Comparison of ENCODE assay signal across 1 cellular context in genomic region chr14:89351958-89352404, GRCh38.
TF ChIP-seq lines count a peak whose summit lies in the region.

No MANE protein-coding gene starts in this region.

TF ChIP-seq in HepG2, 621 proteins besides CTCF, POLR2A, EP300 and RAD21 (continued from another document and continues in another):
- TF ChIP-seq, protein P1, sequence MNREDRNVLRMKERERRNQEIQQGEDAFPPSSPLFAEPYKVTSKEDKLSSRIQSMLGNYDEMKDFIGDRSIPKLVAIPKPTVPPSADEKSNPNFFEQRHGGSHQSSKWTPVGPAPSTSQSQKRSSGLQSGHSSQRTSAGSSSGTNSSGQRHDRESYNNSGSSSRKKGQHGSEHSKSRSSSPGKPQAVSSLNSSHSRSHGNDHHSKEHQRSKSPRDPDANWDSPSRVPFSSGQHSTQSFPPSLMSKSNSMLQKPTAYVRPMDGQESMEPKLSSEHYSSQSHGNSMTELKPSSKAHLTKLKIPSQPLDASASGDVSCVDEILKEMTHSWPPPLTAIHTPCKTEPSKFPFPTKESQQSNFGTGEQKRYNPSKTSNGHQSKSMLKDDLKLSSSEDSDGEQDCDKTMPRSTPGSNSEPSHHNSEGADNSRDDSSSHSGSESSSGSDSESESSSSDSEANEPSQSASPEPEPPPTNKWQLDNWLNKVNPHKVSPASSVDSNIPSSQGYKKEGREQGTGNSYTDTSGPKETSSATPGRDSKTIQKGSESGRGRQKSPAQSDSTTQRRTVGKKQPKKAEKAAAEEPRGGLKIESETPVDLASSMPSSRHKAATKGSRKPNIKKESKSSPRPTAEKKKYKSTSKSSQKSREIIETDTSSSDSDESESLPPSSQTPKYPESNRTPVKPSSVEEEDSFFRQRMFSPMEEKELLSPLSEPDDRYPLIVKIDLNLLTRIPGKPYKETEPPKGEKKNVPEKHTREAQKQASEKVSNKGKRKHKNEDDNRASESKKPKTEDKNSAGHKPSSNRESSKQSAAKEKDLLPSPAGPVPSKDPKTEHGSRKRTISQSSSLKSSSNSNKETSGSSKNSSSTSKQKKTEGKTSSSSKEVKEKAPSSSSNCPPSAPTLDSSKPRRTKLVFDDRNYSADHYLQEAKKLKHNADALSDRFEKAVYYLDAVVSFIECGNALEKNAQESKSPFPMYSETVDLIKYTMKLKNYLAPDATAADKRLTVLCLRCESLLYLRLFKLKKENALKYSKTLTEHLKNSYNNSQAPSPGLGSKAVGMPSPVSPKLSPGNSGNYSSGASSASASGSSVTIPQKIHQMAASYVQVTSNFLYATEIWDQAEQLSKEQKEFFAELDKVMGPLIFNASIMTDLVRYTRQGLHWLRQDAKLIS (CRISPR knock-in tag; IDR thresholded peaks at IDR 0.05), result peak; percentile 56; the same call in 1 of the 2 replicates
- TF ChIP-seq ZNF333 (CRISPR knock-in tag; IDR thresholded peaks at IDR 0.05; ENCODE audit: borderline replicate concordance) (no peak), ZFP36L1 (CRISPR knock-in tag; IDR thresholded peaks at IDR 0.05) (no peak), NPAS2 (CRISPR knock-in tag; IDR thresholded peaks at IDR 0.05; ENCODE audit: borderline replicate concordance) (no peak), NKX3-1 (CRISPR knock-in tag; IDR thresholded peaks at IDR 0.05) (no peak), CBFB (CRISPR knock-in tag; IDR thresholded peaks at IDR 0.05) (no peak), U2AF1 (optimal IDR thresholded peaks at IDR 0.05; ENCODE audit: low read depth, low read length) (no peak), REPIN1 (CRISPR knock-in tag; IDR thresholded peaks at IDR 0.05; ENCODE audit: borderline replicate concordance, low read depth) (0 out of 2 replicates have a peak, but pooled peaks have one; percentile 14), MED8 (CRISPR knock-in tag; IDR thresholded peaks at IDR 0.05; ENCODE audit: insufficient replicate concordance) (no peak), SIX1 (CRISPR knock-in tag; IDR thresholded peaks at IDR 0.05; ENCODE audit: borderline replicate concordance) (peak; percentile 96), ZNF460 (CRISPR knock-in tag; IDR thresholded peaks at IDR 0.05; ENCODE audit: borderline replicate concordance) (no peak), ZNF850 (CRISPR knock-in tag; conservative IDR thresholded peaks at IDR 0.05) (no peak), SYNCRIP (IDR thresholded peaks at IDR 0.05; ENCODE audit: insufficient read depth, low read depth, low read length) (no peak), SRSF9 (IDR thresholded peaks at IDR 0.05; ENCODE audit: borderline replicate concordance, insufficient read depth, low read depth, low read length, poor library complexity, severe bottlenecking) (no peak), ZSCAN20 (CRISPR knock-in tag; IDR thresholded peaks at IDR 0.05; ENCODE audit: borderline replicate concordance) (no peak), PAX8 (CRISPR knock-in tag; IDR thresholded peaks at IDR 0.05; ENCODE audit: borderline replicate concordance) (no peak), MXI1 (IDR thresholded peaks at IDR 0.05; ENCODE audit: borderline replicate concordance, low read depth, low read length) (peak; percentile 55; the same call in 1 of the 3 replicates), GTF2F1 (IDR thresholded peaks at IDR 0.05; ENCODE audit: low read length) (no peak), HHEX (CRISPR knock-in tag; IDR thresholded peaks at IDR 0.05) (peak; percentile 32; the same call in 1 of the 2 replicates), XBP1 (CRISPR knock-in tag; IDR thresholded peaks at IDR 0.05) (no peak), ZBTB39 (CRISPR knock-in tag; IDR thresholded peaks at IDR 0.05) (no peak), TFE3 (CRISPR knock-in tag; IDR thresholded peaks at IDR 0.05) (no peak), ZNF235 (CRISPR knock-in tag; IDR thresholded peaks at IDR 0.05; ENCODE audit: borderline replicate concordance) (no peak), ZBTB3 (CRISPR knock-in tag; IDR thresholded peaks at IDR 0.05; ENCODE audit: borderline replicate concordance, low read depth) (no peak), HNRNPK (IDR thresholded peaks at IDR 0.05; ENCODE audit: low read depth, low read length, poor library complexity, severe bottlenecking) (no peak)
- TF ChIP-seq, protein P2, sequence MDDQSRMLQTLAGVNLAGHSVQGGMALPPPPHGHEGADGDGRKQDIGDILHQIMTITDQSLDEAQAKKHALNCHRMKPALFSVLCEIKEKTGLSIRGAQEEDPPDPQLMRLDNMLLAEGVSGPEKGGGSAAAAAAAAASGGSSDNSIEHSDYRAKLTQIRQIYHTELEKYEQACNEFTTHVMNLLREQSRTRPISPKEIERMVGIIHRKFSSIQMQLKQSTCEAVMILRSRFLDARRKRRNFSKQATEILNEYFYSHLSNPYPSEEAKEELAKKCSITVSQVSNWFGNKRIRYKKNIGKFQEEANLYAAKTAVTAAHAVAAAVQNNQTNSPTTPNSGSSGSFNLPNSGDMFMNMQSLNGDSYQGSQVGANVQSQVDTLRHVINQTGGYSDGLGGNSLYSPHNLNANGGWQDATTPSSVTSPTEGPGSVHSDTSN (CRISPR knock-in tag; IDR thresholded peaks at IDR 0.05; ENCODE audit: borderline replicate concordance), result no peak
- TF ChIP-seq, protein P3, sequence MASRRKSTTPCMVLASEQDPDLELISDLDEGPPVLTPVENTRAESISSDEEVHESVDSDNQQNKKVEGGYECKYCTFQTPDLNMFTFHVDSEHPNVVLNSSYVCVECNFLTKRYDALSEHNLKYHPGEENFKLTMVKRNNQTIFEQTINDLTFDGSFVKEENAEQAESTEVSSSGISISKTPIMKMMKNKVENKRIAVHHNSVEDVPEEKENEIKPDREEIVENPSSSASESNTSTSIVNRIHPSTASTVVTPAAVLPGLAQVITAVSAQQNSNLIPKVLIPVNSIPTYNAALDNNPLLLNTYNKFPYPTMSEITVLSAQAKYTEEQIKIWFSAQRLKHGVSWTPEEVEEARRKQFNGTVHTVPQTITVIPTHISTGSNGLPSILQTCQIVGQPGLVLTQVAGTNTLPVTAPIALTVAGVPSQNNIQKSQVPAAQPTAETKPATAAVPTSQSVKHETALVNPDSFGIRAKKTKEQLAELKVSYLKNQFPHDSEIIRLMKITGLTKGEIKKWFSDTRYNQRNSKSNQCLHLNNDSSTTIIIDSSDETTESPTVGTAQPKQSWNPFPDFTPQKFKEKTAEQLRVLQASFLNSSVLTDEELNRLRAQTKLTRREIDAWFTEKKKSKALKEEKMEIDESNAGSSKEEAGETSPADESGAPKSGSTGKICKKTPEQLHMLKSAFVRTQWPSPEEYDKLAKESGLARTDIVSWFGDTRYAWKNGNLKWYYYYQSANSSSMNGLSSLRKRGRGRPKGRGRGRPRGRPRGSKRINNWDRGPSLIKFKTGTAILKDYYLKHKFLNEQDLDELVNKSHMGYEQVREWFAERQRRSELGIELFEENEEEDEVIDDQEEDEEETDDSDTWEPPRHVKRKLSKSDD (CRISPR knock-in tag; IDR thresholded peaks at IDR 0.05; ENCODE audit: low read depth), result no peak
- TF ChIP-seq, protein P4, sequence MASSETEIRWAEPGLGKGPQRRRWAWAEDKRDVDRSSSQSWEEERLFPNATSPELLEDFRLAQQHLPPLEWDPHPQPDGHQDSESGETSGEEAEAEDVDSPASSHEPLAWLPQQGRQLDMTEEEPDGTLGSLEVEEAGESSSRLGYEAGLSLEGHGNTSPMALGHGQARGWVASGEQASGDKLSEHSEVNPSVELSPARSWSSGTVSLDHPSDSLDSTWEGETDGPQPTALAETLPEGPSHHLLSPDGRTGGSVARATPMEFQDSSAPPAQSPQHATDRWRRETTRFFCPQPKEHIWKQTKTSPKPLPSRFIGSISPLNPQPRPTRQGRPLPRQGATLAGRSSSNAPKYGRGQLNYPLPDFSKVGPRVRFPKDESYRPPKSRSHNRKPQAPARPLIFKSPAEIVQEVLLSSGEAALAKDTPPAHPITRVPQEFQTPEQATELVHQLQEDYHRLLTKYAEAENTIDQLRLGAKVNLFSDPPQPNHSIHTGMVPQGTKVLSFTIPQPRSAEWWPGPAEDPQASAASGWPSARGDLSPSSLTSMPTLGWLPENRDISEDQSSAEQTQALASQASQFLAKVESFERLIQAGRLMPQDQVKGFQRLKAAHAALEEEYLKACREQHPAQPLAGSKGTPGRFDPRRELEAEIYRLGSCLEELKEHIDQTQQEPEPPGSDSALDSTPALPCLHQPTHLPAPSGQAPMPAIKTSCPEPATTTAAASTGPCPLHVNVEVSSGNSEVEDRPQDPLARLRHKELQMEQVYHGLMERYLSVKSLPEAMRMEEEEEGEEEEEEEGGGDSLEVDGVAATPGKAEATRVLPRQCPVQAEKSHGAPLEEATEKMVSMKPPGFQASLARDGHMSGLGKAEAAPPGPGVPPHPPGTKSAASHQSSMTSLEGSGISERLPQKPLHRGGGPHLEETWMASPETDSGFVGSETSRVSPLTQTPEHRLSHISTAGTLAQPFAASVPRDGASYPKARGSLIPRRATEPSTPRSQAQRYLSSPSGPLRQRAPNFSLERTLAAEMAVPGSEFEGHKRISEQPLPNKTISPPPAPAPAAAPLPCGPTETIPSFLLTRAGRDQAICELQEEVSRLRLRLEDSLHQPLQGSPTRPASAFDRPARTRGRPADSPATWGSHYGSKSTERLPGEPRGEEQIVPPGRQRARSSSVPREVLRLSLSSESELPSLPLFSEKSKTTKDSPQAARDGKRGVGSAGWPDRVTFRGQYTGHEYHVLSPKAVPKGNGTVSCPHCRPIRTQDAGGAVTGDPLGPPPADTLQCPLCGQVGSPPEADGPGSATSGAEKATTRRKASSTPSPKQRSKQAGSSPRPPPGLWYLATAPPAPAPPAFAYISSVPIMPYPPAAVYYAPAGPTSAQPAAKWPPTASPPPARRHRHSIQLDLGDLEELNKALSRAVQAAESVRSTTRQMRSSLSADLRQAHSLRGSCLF (CRISPR knock-in tag; IDR thresholded peaks at IDR 0.05; ENCODE audit: borderline replicate concordance), result no peak
- TF ChIP-seq, protein P5, sequence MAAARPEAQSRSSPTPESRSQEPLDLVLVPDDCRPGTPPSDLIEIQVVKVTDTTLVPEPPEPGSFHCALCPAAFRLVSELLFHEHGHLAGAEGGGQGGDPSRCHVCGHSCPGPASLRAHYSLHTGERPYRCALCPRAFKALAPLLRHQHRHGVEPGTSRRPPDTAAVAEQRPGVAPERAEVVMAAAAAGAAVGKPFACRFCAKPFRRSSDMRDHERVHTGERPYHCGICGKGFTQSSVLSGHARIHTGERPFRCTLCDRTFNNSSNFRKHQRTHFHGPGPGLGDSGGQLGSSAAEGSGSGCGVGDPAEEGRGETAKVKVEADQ (CRISPR knock-in tag; IDR thresholded peaks at IDR 0.05; ENCODE audit: borderline replicate concordance), result 0 out of 2 replicates have a peak, but pooled peaks have one; percentile 5
- TF ChIP-seq, protein P6, sequence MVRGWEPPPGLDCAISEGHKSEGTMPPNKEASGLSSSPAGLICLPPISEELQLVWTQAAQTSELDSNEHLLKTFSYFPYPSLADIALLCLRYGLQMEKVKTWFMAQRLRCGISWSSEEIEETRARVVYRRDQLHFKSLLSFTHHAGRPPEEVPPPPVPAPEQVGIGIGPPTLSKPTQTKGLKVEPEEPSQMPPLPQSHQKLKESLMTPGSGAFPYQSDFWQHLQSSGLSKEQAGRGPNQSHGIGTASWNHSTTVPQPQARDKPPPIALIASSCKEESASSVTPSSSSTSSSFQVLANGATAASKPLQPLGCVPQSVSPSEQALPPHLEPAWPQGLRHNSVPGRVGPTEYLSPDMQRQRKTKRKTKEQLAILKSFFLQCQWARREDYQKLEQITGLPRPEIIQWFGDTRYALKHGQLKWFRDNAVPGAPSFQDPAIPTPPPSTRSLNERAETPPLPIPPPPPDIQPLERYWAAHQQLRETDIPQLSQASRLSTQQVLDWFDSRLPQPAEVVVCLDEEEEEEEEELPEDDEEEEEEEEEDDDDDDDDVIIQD (CRISPR knock-in tag; IDR thresholded peaks at IDR 0.05; ENCODE audit: low read depth), result no peak
- TF ChIP-seq, protein P7, sequence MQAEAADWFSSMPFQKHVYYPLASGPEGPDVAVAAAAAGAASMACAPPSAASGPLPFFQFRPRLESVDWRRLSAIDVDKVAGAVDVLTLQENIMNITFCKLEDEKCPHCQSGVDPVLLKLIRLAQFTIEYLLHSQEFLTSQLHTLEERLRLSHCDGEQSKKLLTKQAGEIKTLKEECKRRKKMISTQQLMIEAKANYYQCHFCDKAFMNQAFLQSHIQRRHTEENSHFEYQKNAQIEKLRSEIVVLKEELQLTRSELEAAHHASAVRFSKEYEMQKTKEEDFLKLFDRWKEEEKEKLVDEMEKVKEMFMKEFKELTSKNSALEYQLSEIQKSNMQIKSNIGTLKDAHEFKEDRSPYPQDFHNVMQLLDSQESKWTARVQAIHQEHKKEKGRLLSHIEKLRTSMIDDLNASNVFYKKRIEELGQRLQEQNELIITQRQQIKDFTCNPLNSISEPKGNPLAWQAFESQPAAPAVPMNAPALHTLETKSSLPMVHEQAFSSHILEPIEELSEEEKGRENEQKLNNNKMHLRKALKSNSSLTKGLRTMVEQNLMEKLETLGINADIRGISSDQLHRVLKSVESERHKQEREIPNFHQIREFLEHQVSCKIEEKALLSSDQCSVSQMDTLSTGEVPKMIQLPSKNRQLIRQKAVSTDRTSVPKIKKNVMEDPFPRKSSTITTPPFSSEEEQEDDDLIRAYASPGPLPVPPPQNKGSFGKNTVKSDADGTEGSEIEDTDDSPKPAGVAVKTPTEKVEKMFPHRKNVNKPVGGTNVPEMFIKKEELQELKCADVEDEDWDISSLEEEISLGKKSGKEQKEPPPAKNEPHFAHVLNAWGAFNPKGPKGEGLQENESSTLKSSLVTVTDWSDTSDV (CRISPR knock-in tag; IDR thresholded peaks at IDR 0.05), result no peak
